8 cellular contexts compared by ENCODE assay signal in the genomic region with DNA sequence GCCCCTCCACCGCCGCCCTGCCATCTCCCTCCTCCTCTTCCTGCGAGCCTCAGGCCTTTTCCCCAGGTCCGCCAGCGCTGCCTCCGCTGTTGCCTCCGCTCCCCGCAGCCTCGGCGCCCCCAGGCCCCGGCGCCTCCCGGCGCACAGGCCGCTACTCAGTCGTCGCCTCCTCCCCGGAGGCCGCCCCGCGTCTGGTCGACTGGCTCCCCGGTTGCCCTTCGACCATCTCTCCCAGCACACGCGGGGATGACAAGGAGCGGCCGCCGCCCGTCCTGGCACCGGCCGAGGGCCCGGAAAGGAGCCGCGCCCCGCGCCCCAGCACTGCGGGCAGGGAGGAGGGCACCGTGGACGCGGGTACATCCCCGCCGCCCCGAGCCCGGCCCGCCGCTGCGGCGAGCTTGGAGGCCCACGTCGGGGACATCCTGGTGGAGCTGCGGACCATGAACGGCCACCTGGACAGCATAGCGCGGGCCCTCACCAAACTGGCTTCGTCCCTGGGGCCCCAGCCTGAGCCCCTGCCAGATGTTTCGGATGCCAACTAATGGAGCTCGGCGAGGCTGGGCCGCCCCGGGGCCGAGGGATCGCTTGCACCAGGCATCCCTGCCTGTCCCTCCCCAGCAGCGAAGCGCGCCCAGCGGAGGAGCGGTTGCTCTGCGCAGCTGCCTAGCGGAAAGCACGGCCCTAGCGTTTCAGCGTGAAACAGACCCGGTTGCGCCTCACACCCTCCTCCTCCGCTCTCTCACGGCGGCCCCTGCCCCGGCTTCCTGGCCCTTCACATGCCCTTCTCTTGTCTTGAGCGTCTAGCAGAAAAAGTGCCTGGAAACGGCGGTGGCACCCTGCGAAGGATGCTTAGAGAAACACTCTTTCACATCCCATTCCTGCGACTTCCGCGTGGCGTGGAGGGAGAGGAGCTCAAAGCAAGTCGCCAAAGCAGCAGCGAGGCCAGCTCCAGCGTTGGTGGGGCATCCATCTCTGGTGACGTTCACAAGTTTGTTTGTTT.
DNase-seq lines count a peak whose midpoint lies in the region; ATAC-seq and TF ChIP-seq lines count a peak whose summit lies in the region.

No MANE protein-coding gene starts in this region.

- no peak for TF ChIP-seq POLR2A in heart left ventricle (IDR thresholded peaks at IDR 0.05)

- ATAC-seq in HG02678 (IDR thresholded peaks at IDR 0.05; ENCODE audit: unreplicated experiment) = peak; percentile 55
- peak in 2 of 4 donors; percentile 72 for ATAC-seq in heart left ventricle
- no peak for ATAC-seq in HG02763 (IDR thresholded peaks at IDR 0.05; ENCODE audit: unreplicated experiment)
- no peak for ATAC-seq in HG03439 (IDR thresholded peaks at IDR 0.05; ENCODE audit: unreplicated experiment)

- WGBS in heart left ventricle, 4 donors = 9 to 13% (median 10%) methylated on average over 62 to 91 of the region's 91 CpGs

- H3K27ac ChIP-seq in heart left ventricle = no peak overlapping the region

- peaks cover 5 to 51% (median 22%) of the 10 kb centered on the region in 9 donors for H3K27me3 ChIP-seq in heart left ventricle

- no peaks in the 10 kb centered on the region for H3K36me3 ChIP-seq in heart left ventricle

- DNase-seq in activated T-helper 1 cell treated with Interleukin-2 at 50 U/mL for 16 hours (ENCODE audit: low read depth) = peak; percentile 17
- DNase-seq in heart left ventricle = peak in 4 of 5 donors; percentile 13 to 71 (median 31)
- DNase-seq in retinal pigment epithelial cell (ENCODE audit: low read depth) = no peak
- no peak for DNase-seq in kidney glomerular epithelial cell (lab: John Stamatoyannopoulos, UW)
- DNase-seq in NCI-H2029 treated with DMSO at 0.1 percent for 48 hours (lab: John Stamatoyannopoulos, UW) = no peak

- H3K4me1 ChIP-seq in heart left ventricle = peaks cover 0 to 13% (median 0%) of the 10 kb centered on the region in 12 donors

- no peaks in the 10 kb centered on the region for H3K9me3 ChIP-seq in heart left ventricle

- intact Hi-C loops in heart left ventricle (cut with DNase I) = no loop called here

- peak in 1 of 12 donors; percentile 7 for TF ChIP-seq CTCF in heart left ventricle (IDR thresholded peaks at IDR 0.05)
- TF ChIP-seq CTCF in retinal pigment epithelial cell (conservative IDR thresholded peaks at IDR 0.05; ENCODE audit: low read depth, low read length) = peak; percentile 6

- H3K4me3 ChIP-seq in heart left ventricle (peak overlapping the region in 11 of 12 donors; percentile 2 to 48 (median 36)), retinal pigment epithelial cell (ENCODE audit: low read length) (peak overlapping the region; percentile 26)

Comparison
In these comparisons a context has a peak if more than half of its experiments do, and no peak if none do; other contexts are left out.
1. DNase-seq: peak in activated T-helper 1 cell treated with Interleukin-2 at 50 U/mL for 16 hours (single experiment) and heart left ventricle (4 of 5); none in retinal pigment epithelial cell (single experiment), kidney glomerular epithelial cell (single experiment) and NCI-H2029 treated with DMSO at 0.1 percent for 48 hours (single experiment).